Comparison of ENCODE assay signal across 8 cellular contexts in the genomic region with DNA sequence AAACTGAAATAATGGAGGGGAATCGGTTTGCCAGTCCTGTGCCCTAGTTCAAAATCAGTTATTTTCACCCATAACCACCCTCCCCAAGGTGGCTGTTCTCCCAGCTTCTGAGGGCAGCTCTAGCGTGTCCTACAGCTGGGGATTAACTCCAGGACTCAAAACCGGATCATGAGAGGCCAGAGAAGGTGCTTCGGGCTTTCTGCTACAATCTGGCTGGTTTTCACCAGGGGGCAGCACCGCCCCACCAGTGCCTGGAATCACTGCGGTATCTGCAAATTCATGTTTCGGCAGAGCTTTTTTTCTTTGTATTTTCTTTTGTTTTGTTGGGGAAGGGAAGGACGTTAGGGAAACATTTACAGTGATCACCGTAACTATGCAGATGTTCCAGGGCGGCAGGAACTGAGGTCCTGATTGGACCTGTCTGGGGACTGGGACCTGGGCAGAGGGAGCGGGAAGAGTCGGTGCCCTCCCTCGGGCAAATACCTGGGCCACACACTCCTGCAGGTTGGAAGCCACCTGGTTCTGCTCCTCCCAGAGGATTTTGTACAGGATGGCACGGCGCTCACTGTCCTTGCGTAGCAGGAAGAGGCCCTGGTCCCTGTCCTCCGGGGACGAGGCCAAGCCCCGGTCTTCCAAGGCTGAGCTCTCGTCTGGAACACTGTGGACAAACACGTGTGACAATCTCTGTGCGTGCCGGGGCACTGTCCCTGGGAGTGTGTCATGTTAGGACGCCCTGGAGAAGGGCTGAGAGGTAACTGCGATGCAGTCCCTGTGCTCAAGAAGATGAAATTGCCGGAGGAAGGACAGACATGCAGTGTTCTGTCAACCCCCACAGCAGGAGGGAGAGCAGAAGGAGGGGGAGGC. TPM values are rescaled to one million over a fixed set of nuclear protein-coding genes. Genes with fewer than 3 reads are reported as not detected.
A peak's percentile ranks its signal among the peaks of the same experiment; 100 is the strongest.
DNase-seq lines count a peak whose midpoint lies in the region; ATAC-seq, FAIRE-seq and TF ChIP-seq lines count a peak whose summit lies in the region.

No MANE protein-coding gene starts in this region.

- peak in 1 of 2 donors; percentile 57 for TF ChIP-seq POLR2A in adrenal gland (IDR thresholded peaks at IDR 0.05)

- H3K4me3 ChIP-seq in LNCaP clone FGC (ENCODE audit: low read depth, low read length) (no peak overlapping the region), adrenal gland (peak overlapping the region in 1 of 4 donors; percentile 28), right atrium auricular region (peak overlapping the region; percentile 26 to 37), psoas muscle (peak overlapping the region; percentile 54)

- DNase-seq in Caki2 (ENCODE audit: low read depth) (peak; percentile 8), LNCaP clone FGC (ENCODE audit: low read depth) (peak; percentile 10), T-helper 1 cell (peak; percentile 15 to 56 (median 42)), adrenal gland (peak; percentile 64 to 87 (median 78)), right atrium auricular region (ENCODE audit: low spot score) (peak; percentile 64), psoas muscle (peak; percentile 52 to 70), urothelium cell line (ENCODE audit: low spot score) (peak; percentile 54)

- no peaks in the 10 kb centered on the region for H3K36me3 ChIP-seq in adrenal gland (replicated peaks in 1 of 2)
- H3K36me3 ChIP-seq in right atrium auricular region, result no peaks in the 10 kb centered on the region
- H3K36me3 ChIP-seq in psoas muscle (ENCODE audit: insufficient read depth in 1 of 2, low read depth in 1 of 2), result no peaks in the 10 kb centered on the region

- intact Hi-C loops in adrenal gland (cut with DNase I) (loop anchor here in 1 of 2 donors (5.0 kb wide), 1 partner anchor 160 kb away; no protein-coding TSS in a partner anchor), psoas muscle (cut with DNase I) (loop anchor here in 1 of 2 donors (10.0 kb wide), 2 partner anchors 162 to 522 kb away; no protein-coding TSS in a partner anchor)

- ATAC-seq in GM21423 (IDR thresholded peaks at IDR 0.05; ENCODE audit: unreplicated experiment) (peak; percentile 48), psoas muscle (peak; percentile 56 to 81 (median 69))

- in situ Hi-C loops in Caki2 (cut with HindIII; ENCODE audit: low pct_unique_long_range_greater_than_20kb, low sequenced_read_pairs), result no loop called here

- peak; percentile 56 for TF ChIP-seq CTCF in LNCaP clone FGC (IDR thresholded peaks at IDR 0.05; ENCODE audit: control insufficient read depth, extremely low read depth, insufficient read depth)
- TF ChIP-seq CTCF in adrenal gland (IDR thresholded peaks at IDR 0.05), result peak; percentile 43 to 77 (median 72)
- TF ChIP-seq CTCF in right atrium auricular region (IDR thresholded peaks at IDR 0.05), result peak; percentile 38 to 74
- peak; percentile 56 for TF ChIP-seq CTCF in psoas muscle (IDR thresholded peaks at IDR 0.05)

- 1 to 41% (median 11%) methylated on average over 8 to 26 of the region's 26 CpGs for WGBS in adrenal gland, 4 donors
- 0 to 18% (median 1%) methylated on average over 19 to 26 of the region's 26 CpGs for WGBS in psoas muscle, 3 donors

- no peak for FAIRE-seq in urothelium cell line (lab: Jason Lieb, UNC)

- H3K4me1 ChIP-seq in adrenal gland (replicated peaks in 1 of 2), result peaks cover 4 to 11% of the 10 kb centered on the region in 2 donors
- peaks cover 0 to 5% of the 10 kb centered on the region in 2 donors for H3K4me1 ChIP-seq in right atrium auricular region
- no peaks in the 10 kb centered on the region for H3K4me1 ChIP-seq in psoas muscle

- H3K27me3 ChIP-seq in adrenal gland (no peaks in the 10 kb centered on the region), right atrium auricular region (no peaks in the 10 kb centered on the region), psoas muscle (ENCODE audit: insufficient read depth in 3 of 3, low read length in 2 of 3) (peaks cover 0 to 12% (median 0%) of the 10 kb centered on the region in 3 donors)

- H3K27ac ChIP-seq in adrenal gland, result peak overlapping the region in 4 of 5 donors; percentile 40 to 86 (median 63)
- H3K27ac ChIP-seq in right atrium auricular region, result no peak overlapping the region
- no peak overlapping the region for H3K27ac ChIP-seq in psoas muscle

- H3K9me3 ChIP-seq in adrenal gland (replicated peaks in 1 of 3) (no peaks in the 10 kb centered on the region), right atrium auricular region (no peaks in the 10 kb centered on the region), psoas muscle (no peaks in the 10 kb centered on the region)

RNA-seq across cellular contexts. Expression of a gene that starts 28.7 kb away (rescaled TPM):
- 126 and 191 TPM in 2 replicates for total RNA-seq in Caki2 (2014; rRNA removed; shearing (Covaris generic); ENCODE audit: low replicate concordance)
- total RNA-seq in adrenal gland (100 to 1,000 TPM in 5 of 8 donors, 10 to 100 TPM in 3; 50.7 to 172 (median 130) TPM), right atrium auricular region (100 to 1,000 TPM; 149 to 194 TPM), psoas muscle (100 to 1,000 TPM; 394 to 823 (median 575) TPM)
- polyA plus RNA-seq in adrenal gland (100 to 1,000 TPM; 215 to 329 (median 253) TPM), psoas muscle (100 to 1,000 TPM; 374 to 866 (median 679) TPM)

Comparison
In these comparisons a context has a peak if more than half of its experiments do, and no peak if none do; other contexts are left out.
1. DNase-seq: peak in every context shown above with its lines; median percentile 78 in adrenal gland; 64 in right atrium auricular region; 61 in psoas muscle; 54 in urothelium cell line; 42 in T-helper 1 cell; 10 in LNCaP clone FGC; 8 in Caki2.
2. H3K27ac ChIP-seq: peak in adrenal gland (4 of 5); none in right atrium auricular region (0 of 2) and psoas muscle (single experiment).
3. Peak in every context shown above with its lines, with median percentiles within 50 percentile points of each other: CTCF ChIP-seq.